8 cellular contexts compared by ENCODE assay signal in the genomic region with DNA sequence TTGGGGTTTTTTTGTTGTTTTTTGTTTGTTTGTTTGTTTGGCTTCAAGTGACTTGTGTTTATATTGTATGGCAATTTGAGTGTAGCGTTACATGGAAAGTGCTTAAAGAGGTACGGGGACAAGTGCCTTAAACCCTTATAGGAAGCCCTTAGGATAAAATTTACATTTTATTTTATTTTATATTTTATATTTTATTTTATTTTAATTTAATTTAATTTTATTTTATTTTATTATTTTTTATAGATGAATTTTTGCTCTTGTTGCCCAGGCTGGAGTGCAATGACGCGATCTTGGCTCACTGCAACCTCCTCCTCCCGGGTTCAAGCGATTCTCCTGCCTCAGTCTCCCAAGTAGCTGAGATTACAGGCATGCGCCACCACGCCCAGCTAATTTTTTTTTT. TPM values are rescaled to one million over a fixed set of nuclear protein-coding genes. Genes with fewer than 3 reads are reported as not detected.
"Had no signal": no experiment of that assay in that cellular context is flagged by ENCODE, and none has a peak within 500 bp of the region (broad histone marks: within the 10 kb centered on the region; RNA-seq: fewer than 3 reads in every experiment).

No MANE protein-coding gene starts in this region.

RNA-seq across cellular contexts. Expression of a gene that starts 21.0 kb away (rescaled TPM):
- total RNA-seq: left colon; lower leg skin; lung microvascular endothelial cell; mononuclear cell; mucosa of descending colon; myocyte; naive thymus-derived CD4-positive, alpha-beta T cell had no signal
- polyA plus RNA-seq: immature natural killer cell; naive thymus-derived CD4-positive, alpha-beta T cell had no signal
